ENCODE assay signal across 7 cellular contexts in genomic region chr15:97961067-97961954, GRCh38. TPM values are rescaled to one million over a fixed set of nuclear protein-coding genes. Genes with fewer than 3 reads are reported as not detected.
A peak's percentile ranks its signal among the peaks of the same experiment; 100 is the strongest.
DNase-seq lines count a peak whose midpoint lies in the region; ATAC-seq, FAIRE-seq and TF ChIP-seq lines count a peak whose summit lies in the region.

No MANE protein-coding gene starts in this region.

- H3K27ac Mint-ChIP-seq in GM23338: no peak overlapping the region

- peak overlapping the region; percentile 77 for H3K4me3 ChIP-seq in GM23338
- H3K4me3 ChIP-seq in Peyer's patch: peak overlapping the region; percentile 72 to 84 (median 78)
- H3K4me3 ChIP-seq in kidney (ENCODE audit: low read length in 2 of 2): peak overlapping the region; percentile 84 to 90
- peak overlapping the region; percentile 74 to 94 for H3K4me3 ChIP-seq in small intestine (ENCODE audit: low read depth in 1 of 2, low read length in 2 of 2)

- TF ChIP-seq CTCF in GM23338 (conservative IDR thresholded peaks at IDR 0.05; ENCODE audit: low read depth in 2 of 2): no peak
- TF ChIP-seq CTCF in Peyer's patch (IDR thresholded peaks at IDR 0.05): no peak
- no peak for TF ChIP-seq CTCF in kidney (IDR thresholded peaks at IDR 0.05; ENCODE audit: borderline replicate concordance, extremely low read depth, insufficient read depth)

- DNase-seq in GM23338 (ENCODE audit: low spot score) (peak; percentile 62), Peyer's patch (peak; percentile 19 to 75 (median 69)), kidney (peak; percentile 91), small intestine (peak; percentile 46)
- peak; percentile 2 for DNase-seq in central memory CD4-positive, alpha-beta T cell

- peak overlapping the region; percentile 4 to 64 for H3K9ac ChIP-seq in kidney (ENCODE audit: low read length in 2 of 2)

- intact Hi-C loops in kidney (cut with DNase I): no loop called here

- no peaks in the 10 kb centered on the region for H4K20me1 ChIP-seq in GM23338 (replicated peaks; ENCODE audit: insufficient read depth)

- ATAC-seq in GM23338: peak; percentile 54
- ATAC-seq in GM19328 (IDR thresholded peaks at IDR 0.05; ENCODE audit: unreplicated experiment): no peak
- no peak for ATAC-seq in HG02610 (IDR thresholded peaks at IDR 0.05; ENCODE audit: unreplicated experiment)

- H3K4me3 Mint-ChIP-seq in GM23338: peak overlapping the region; percentile 91

- WGBS in small intestine, 3 donors: 4 to 6% (median 5%) methylated on average over 38 to 48 of the region's 48 CpGs

- H3K36me3 ChIP-seq in GM23338 (ENCODE audit: insufficient read depth) (no peaks in the 10 kb centered on the region), Peyer's patch (no peaks in the 10 kb centered on the region), kidney (ENCODE audit: control insufficient read depth in 1 of 2, insufficient read depth in 2 of 2, low read length in 2 of 2) (peaks cover 0 to 9% of the 10 kb centered on the region in 2 donors), small intestine (ENCODE audit: control insufficient read depth in 2 of 2, insufficient read depth in 2 of 2, low read length in 2 of 2) (no peaks in the 10 kb centered on the region)

- no peaks in the 10 kb centered on the region for H3F3A ChIP-seq in GM23338 (replicated peaks; ENCODE audit: low read depth)

- no peaks in the 10 kb centered on the region for H3K36me3 Mint-ChIP-seq in GM23338 (ENCODE audit: low read depth)

- H3K4me2 ChIP-seq in GM23338: peak overlapping the region; percentile 92

- peak overlapping the region; percentile 96 for H2AFZ ChIP-seq in GM23338

- peaks cover 4% of the 10 kb centered on the region for H3K27me3 Mint-ChIP-seq in GM23338 (ENCODE audit: insufficient read depth, low read depth, poor library complexity)

- peaks cover 7% of the 10 kb centered on the region; the same call in 1 of the 2 replicates for H3K27me3 ChIP-seq in GM23338 (ENCODE audit: insufficient read depth)
- no peaks in the 10 kb centered on the region for H3K27me3 ChIP-seq in Peyer's patch
- H3K27me3 ChIP-seq in small intestine (ENCODE audit: control insufficient read depth in 2 of 2, insufficient read depth in 2 of 2, low read length in 2 of 2): no peaks in the 10 kb centered on the region

- no peaks in the 10 kb centered on the region; the same call in 1 of the 2 replicates for H3K79me2 ChIP-seq in GM23338 (replicated peaks; ENCODE audit: insufficient read depth)

- H3K9me3 ChIP-seq in Peyer's patch (no peaks in the 10 kb centered on the region), kidney (ENCODE audit: control insufficient read depth in 1 of 2, low read length in 2 of 2) (no peaks in the 10 kb centered on the region), small intestine (ENCODE audit: control insufficient read depth, low read depth) (no peaks in the 10 kb centered on the region)

- H3K4me1 Mint-ChIP-seq in GM23338: peaks cover 5% of the 10 kb centered on the region

- H3K9me3 Mint-ChIP-seq in GM23338: no peaks in the 10 kb centered on the region; the same call in 2 of the 3 replicates

- no peaks in the 10 kb centered on the region for H3K9me2 ChIP-seq in GM23338 (ENCODE audit: insufficient read depth)

- no peaks in the 10 kb centered on the region for H3K4me1 ChIP-seq in GM23338 (ENCODE audit: insufficient read depth)
- H3K4me1 ChIP-seq in Peyer's patch: peaks cover 0 to 24% (median 0%) of the 10 kb centered on the region in 4 donors
- peaks cover 0 to 10% of the 10 kb centered on the region in 2 donors for H3K4me1 ChIP-seq in kidney (ENCODE audit: control insufficient read depth in 1 of 2, insufficient read depth in 1 of 2, low read depth in 1 of 2, low read length in 2 of 2)
- peaks cover 7 to 8% of the 10 kb centered on the region in 2 donors for H3K4me1 ChIP-seq in small intestine (ENCODE audit: control insufficient read depth in 2 of 2, insufficient read depth in 1 of 2, low read depth in 1 of 2, low read length in 1 of 2)

- no peak for FAIRE-seq in kidney (lab: Jason Lieb, UNC)
- FAIRE-seq in small intestine (lab: Jason Lieb, UNC): no peak

- H3K27ac ChIP-seq in GM23338 (ENCODE audit: low read depth) (no peak overlapping the region), Peyer's patch (peak overlapping the region; percentile 81 to 96 (median 90)), kidney (ENCODE audit: low read depth in 2 of 2, low read length in 2 of 2) (peak overlapping the region; percentile 66 to 87), small intestine (ENCODE audit: low read depth in 1 of 2, low read length in 1 of 2) (peak overlapping the region; percentile 80)

- no peak for TF ChIP-seq POLR2A in Peyer's patch (IDR thresholded peaks at IDR 0.05)

TF ChIP-seq in GM23338, 12 proteins besides CTCF, POLR2A, EP300 and RAD21 (continues in another document):
- TF ChIP-seq CREB1 (CRISPR knock-in tag; IDR thresholded peaks at IDR 0.05; ENCODE audit: low read depth) (no peak), NANOG (IDR thresholded peaks at IDR 0.05; ENCODE audit: borderline replicate concordance) (no peak), EZH2 (IDR thresholded peaks at IDR 0.05; ENCODE audit: low read depth, unreplicated experiment) (no peak), ZNF114 (CRISPR knock-in tag; IDR thresholded peaks at IDR 0.05) (no peak), STAT1 (IDR thresholded peaks at IDR 0.05; ENCODE audit: unreplicated experiment) (no peak), JUNB (IDR thresholded peaks at IDR 0.05; ENCODE audit: unreplicated experiment) (no peak)
- TF ChIP-seq, protein P1, sequence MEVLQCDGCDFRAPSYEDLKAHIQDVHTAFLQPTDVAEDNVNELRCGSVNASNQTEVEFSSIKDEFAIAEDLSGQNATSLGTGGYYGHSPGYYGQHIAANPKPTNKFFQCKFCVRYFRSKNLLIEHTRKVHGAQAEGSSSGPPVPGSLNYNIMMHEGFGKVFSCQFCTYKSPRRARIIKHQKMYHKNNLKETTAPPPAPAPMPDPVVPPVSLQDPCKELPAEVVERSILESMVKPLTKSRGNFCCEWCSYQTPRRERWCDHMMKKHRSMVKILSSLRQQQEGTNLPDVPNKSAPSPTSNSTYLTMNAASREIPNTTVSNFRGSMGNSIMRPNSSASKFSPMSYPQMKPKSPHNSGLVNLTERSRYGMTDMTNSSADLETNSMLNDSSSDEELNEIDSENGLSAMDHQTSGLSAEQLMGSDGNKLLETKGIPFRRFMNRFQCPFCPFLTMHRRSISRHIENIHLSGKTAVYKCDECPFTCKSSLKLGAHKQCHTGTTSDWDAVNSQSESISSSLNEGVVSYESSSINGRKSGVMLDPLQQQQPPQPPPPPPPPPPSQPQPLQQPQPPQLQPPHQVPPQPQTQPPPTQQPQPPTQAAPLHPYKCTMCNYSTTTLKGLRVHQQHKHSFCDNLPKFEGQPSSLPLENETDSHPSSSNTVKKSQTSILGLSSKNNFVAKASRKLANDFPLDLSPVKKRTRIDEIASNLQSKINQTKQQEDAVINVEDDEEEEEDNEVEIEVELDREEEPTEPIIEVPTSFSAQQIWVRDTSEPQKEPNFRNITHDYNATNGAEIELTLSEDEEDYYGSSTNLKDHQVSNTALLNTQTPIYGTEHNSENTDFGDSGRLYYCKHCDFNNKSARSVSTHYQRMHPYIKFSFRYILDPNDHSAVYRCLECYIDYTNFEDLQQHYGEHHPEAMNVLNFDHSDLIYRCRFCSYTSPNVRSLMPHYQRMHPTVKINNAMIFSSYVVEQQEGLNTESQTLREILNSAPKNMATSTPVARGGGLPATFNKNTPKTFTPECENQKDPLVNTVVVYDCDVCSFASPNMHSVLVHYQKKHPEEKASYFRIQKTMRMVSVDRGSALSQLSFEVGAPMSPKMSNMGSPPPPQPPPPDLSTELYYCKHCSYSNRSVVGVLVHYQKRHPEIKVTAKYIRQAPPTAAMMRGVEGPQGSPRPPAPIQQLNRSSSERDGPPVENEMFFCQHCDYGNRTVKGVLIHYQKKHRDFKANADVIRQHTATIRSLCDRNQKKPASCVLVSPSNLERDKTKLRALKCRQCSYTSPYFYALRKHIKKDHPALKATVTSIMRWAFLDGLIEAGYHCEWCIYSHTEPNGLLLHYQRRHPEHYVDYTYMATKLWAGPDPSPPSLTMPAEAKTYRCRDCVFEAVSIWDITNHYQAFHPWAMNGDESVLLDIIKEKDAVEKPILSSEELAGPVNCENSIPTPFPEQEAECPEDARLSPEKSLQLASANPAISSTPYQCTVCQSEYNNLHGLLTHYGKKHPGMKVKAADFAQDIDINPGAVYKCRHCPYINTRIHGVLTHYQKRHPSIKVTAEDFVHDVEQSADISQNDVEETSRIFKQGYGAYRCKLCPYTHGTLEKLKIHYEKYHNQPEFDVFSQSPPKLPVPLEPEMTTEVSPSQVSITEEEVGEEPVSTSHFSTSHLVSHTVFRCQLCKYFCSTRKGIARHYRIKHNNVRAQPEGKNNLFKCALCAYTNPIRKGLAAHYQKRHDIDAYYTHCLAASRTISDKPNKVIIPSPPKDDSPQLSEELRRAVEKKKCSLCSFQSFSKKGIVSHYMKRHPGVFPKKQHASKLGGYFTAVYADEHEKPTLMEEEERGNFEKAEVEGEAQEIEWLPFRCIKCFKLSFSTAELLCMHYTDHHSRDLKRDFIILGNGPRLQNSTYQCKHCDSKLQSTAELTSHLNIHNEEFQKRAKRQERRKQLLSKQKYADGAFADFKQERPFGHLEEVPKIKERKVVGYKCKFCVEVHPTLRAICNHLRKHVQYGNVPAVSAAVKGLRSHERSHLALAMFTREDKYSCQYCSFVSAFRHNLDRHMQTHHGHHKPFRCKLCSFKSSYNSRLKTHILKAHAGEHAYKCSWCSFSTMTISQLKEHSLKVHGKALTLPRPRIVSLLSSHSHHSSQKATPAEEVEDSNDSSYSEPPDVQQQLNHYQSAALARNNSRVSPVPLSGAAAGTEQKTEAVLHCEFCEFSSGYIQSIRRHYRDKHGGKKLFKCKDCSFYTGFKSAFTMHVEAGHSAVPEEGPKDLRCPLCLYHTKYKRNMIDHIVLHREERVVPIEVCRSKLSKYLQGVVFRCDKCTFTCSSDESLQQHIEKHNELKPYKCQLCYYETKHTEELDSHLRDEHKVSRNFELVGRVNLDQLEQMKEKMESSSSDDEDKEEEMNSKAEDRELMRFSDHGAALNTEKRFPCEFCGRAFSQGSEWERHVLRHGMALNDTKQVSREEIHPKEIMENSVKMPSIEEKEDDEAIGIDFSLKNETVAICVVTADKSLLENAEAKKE (CRISPR knock-in tag; IDR thresholded peaks at IDR 0.05): no peak

RNA-seq across cellular contexts. Expression of gene ARRDC4, which starts 0.8 kb away (rescaled TPM):
- 6.2 and 6.9 TPM in 2 replicates for total RNA-seq in GM23338 (2014; rRNA removed; shearing (Covaris generic))
- 2.0 and 2.1 TPM in 2 replicates for polyA plus RNA-seq in GM23338 (2016; fragmentation: Nextera tagmentation; extraction: Ambion mirVana)
- 100 to 1,000 TPM in 2 of 4 donors, 10 to 100 TPM in 2; 28.2 to 110 (median 76.9) TPM for total RNA-seq in Peyer's patch
- total RNA-seq in kidney: 48.7 TPM
- 20.9 TPM for polyA plus RNA-seq in kidney (ENCODE audit: insufficient read depth, low read depth, low replicate concordance)
- polyA plus RNA-seq in small intestine: 10 to 100 TPM; 18.9 to 35.2 (median 26.2) TPM

Comparison
In these comparisons a context has a peak if more than half of its experiments do, and no peak if none do; other contexts are left out.
1. DNase-seq: peak in every context shown above with its lines; median percentile 91 in kidney; 69 in Peyer's patch; 62 in GM23338; 46 in small intestine; 2 in central memory CD4-positive, alpha-beta T cell.